24 cellular contexts compared by ENCODE assay signal in the genomic region with DNA sequence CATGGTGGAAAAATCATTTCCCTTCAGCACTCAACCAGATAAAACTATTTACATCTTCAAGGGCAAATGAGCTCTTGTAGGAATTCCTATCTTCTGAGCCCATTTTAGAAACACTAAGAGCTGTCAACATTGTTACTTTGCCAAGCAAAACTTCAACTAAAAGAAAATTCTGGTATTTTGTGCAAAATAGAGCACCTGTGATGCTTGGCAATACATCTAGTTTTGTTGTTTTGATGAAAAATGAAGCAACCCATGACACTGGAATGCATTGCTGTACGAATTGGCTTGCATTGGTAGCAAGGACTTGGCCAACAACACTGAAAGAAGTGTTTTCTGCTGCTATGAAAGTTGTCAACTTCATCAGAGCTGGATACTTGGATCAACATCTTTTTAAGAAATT.
"Had no signal": no experiment of that assay in that cellular context is flagged by ENCODE, and none has a peak within 500 bp of the region (broad histone marks: within the 10 kb centered on the region; RNA-seq: fewer than 3 reads in every experiment).

No MANE protein-coding gene starts in this region.

- H3K4me1 ChIP-seq: esophagus muscularis mucosa, pancreas, sigmoid colon, stomach, upper lobe of left lung, uterus had no signal

- H3K4me3 Mint-ChIP-seq: central memory CD8-positive, alpha-beta T cell; memory B cell; natural killer cell; stimulated activated effector memory CD8-positive, alpha-beta T cell treated with anti-CD3 and anti-CD28 coated beads, Interleukin-12 subunit alpha, Interleukin-12 subunit beta, amount 100 ng/mL, for 72 hours had no signal

- H3K27me3 ChIP-seq: esophagus muscularis mucosa, hepatocyte, pancreas, sigmoid colon, stomach, tibial nerve, upper lobe of left lung, uterus had no signal

- ATAC-seq: left colon; natural killer cell; pancreas; stimulated activated effector memory CD8-positive, alpha-beta T cell treated with anti-CD3 and anti-CD28 coated beads, Interleukin-12 subunit alpha, Interleukin-12 subunit beta, amount 100 ng/mL, for 72 hours had no signal

- DNase-seq: dermis blood vessel endothelial cell; effector memory CD4-positive, alpha-beta T cell; foreskin melanocyte; head of caudate nucleus; kidney glomerular epithelial cell; left colon; natural killer cell; occipital lobe; pancreas; sigmoid colon; stimulated activated CD4-positive, alpha-beta T cell treated with anti-CD3 and anti-CD28 coated beads, Interleukin-2, amount 100 ng/mL, for 24 hours; stimulated activated CD4-positive, alpha-beta T cell treated with anti-CD3 and anti-CD28 coated beads, Interleukin-4, amount 100 ng/mL, for 24 hours; stimulated activated naive CD4-positive, alpha-beta T cell treated with Interleukin-2 at 50 U/mL for 16 hours; stomach; upper lobe of left lung; uterus had no signal

- H3K9me3 ChIP-seq: esophagus muscularis mucosa, pancreas, sigmoid colon, tibial nerve, upper lobe of left lung had no signal

- H3K36me3 Mint-ChIP-seq: memory B cell; natural killer cell; stimulated activated effector memory CD8-positive, alpha-beta T cell treated with anti-CD3 and anti-CD28 coated beads, Interleukin-12 subunit alpha, Interleukin-12 subunit beta, amount 100 ng/mL, for 72 hours had no signal

- H3K4me1 Mint-ChIP-seq: central memory CD8-positive, alpha-beta T cell; memory B cell; natural killer cell; stimulated activated effector memory CD8-positive, alpha-beta T cell treated with anti-CD3 and anti-CD28 coated beads, Interleukin-12 subunit alpha, Interleukin-12 subunit beta, amount 100 ng/mL, for 72 hours had no signal

- H3K27me3 Mint-ChIP-seq: central memory CD8-positive, alpha-beta T cell; memory B cell had no signal

- H3K4me3 ChIP-seq: coronary artery, esophagus muscularis mucosa, hepatocyte, lung, pancreas, sigmoid colon, stomach, tibial nerve, upper lobe of left lung, uterus had no signal

- H3K27ac ChIP-seq: coronary artery, esophagus muscularis mucosa, hepatocyte, pancreas, sigmoid colon, stomach, upper lobe of left lung had no signal

- H3K27ac Mint-ChIP-seq: memory B cell; natural killer cell; stimulated activated effector memory CD8-positive, alpha-beta T cell treated with anti-CD3 and anti-CD28 coated beads, Interleukin-12 subunit alpha, Interleukin-12 subunit beta, amount 100 ng/mL, for 72 hours had no signal

- H3K36me3 ChIP-seq: esophagus muscularis mucosa, pancreas, sigmoid colon, stomach, tibial nerve, upper lobe of left lung, uterus had no signal
